In genomic region chr4:138177278-138177968, GRCh38 we compare ENCODE assay signal across 19 cellular contexts.
DNase-seq lines count a peak whose midpoint lies in the region; ATAC-seq and TF ChIP-seq lines count a peak whose summit lies in the region.
"Had no signal": no experiment of that assay in that cellular context is flagged by ENCODE, and none has a peak within 500 bp of the region (broad histone marks: within the 10 kb centered on the region; RNA-seq: fewer than 3 reads in every experiment).

No MANE protein-coding gene starts in this region.

- H3K36me3 Mint-ChIP-seq in WTC11: peaks cover 14% of the 10 kb centered on the region
- H3K36me3 Mint-ChIP-seq in activated naive CD4-positive, alpha-beta T cell treated with anti-CD3 and anti-CD28 coated beads, Interleukin-2, amount 50 U/mL, for 72 hours: no peaks in the 10 kb centered on the region
- H3K36me3 Mint-ChIP-seq: activated naive CD8-positive, alpha-beta T cell; CD14-positive monocyte; naive thymus-derived CD8-positive, alpha-beta T cell had no signal

- peak overlapping the region; percentile 4; the same call in 1 of the 2 replicates for H3K27ac Mint-ChIP-seq in WTC11
- no peak overlapping the region for H3K27ac Mint-ChIP-seq in activated naive CD4-positive, alpha-beta T cell treated with anti-CD3 and anti-CD28 coated beads, Interleukin-2, amount 50 U/mL, for 72 hours
- H3K27ac Mint-ChIP-seq: activated naive CD8-positive, alpha-beta T cell; activated T-helper 1 cell treated with anti-CD3 and anti-CD28 coated beads, Interleukin-12 subunit alpha, Interleukin-12 subunit beta, Interleukin-2, Interleukin-4 antibody, amounts not matched to agents 30 ng/mL and 10 ng/mL and 1 ng/mL, durations not matched to agents 14 hours and 24 hours and 36 hours; CD14-positive monocyte; naive thymus-derived CD8-positive, alpha-beta T cell; T-helper 17 cell had no signal

- TF ChIP-seq CTCF in WTC11 (IDR thresholded peaks at IDR 0.05): no peak

- H3K27me3 Mint-ChIP-seq in WTC11 (ENCODE audit: low read depth): no peaks in the 10 kb centered on the region
- H3K27me3 Mint-ChIP-seq: activated naive CD8-positive, alpha-beta T cell; T-helper 17 cell had no signal

- H3K9me3 Mint-ChIP-seq in WTC11: no peaks in the 10 kb centered on the region
- peaks cover 5 to 9% of the 10 kb centered on the region in 2 donors for H3K9me3 Mint-ChIP-seq in activated naive CD4-positive, alpha-beta T cell treated with anti-CD3 and anti-CD28 coated beads, Interleukin-2, amount 50 U/mL, for 72 hours
- H3K9me3 Mint-ChIP-seq: activated T-helper 1 cell treated with anti-CD3 and anti-CD28 coated beads, Interleukin-12 subunit alpha, Interleukin-12 subunit beta, Interleukin-2, Interleukin-4 antibody, amounts not matched to agents 30 ng/mL and 10 ng/mL and 1 ng/mL, durations not matched to agents 14 hours and 24 hours and 36 hours; CD14-positive monocyte; H9 had no signal

- H3K4me3 Mint-ChIP-seq in WTC11: no peak overlapping the region
- H3K4me3 Mint-ChIP-seq: activated naive CD8-positive, alpha-beta T cell; activated T-helper 1 cell treated with anti-CD3 and anti-CD28 coated beads, Interleukin-12 subunit alpha, Interleukin-12 subunit beta, Interleukin-2, Interleukin-4 antibody, amounts not matched to agents 30 ng/mL and 10 ng/mL and 1 ng/mL, durations not matched to agents 14 hours and 24 hours and 36 hours; CD14-positive monocyte; H9; naive thymus-derived CD8-positive, alpha-beta T cell; T-helper 17 cell had no signal

- DNase-seq in WTC11 (ENCODE audit: low spot score) (no peak), NCI-H748 treated with DMSO at 0.1 percent for 48 hours (lab: John Stamatoyannopoulos, UW) (no peak)
- DNase-seq in activated naive CD4-positive, alpha-beta T cell treated with anti-CD3 and anti-CD28 coated beads, Interleukin-2, amount 50 U/mL, for 72 hours (ENCODE audit: low spot score in 2 of 2): no peak
- DNase-seq: H9; Karpas-422; midbrain; naive thymus-derived CD8-positive, alpha-beta T cell; NCI-H1694 treated with DMSO at 0.1 percent for 48 hours; NCI-H526 treated with DMSO at 0.1 percent for 48 hours; T-helper 17 cell; trophoblast cell had no signal

- POLR2A ChIA-PET in WTC11 (lab: Charles Lee): no interaction called here

- ATAC-seq in GM18870 (IDR thresholded peaks at IDR 0.05; ENCODE audit: unreplicated experiment) (peak; percentile 74), GM21786 (IDR thresholded peaks at IDR 0.05; ENCODE audit: unreplicated experiment) (peak; percentile 55), HG03066 (IDR thresholded peaks at IDR 0.05; ENCODE audit: low read depth, unreplicated experiment) (peak; percentile 50), WTC11 (no peak), GM19452 (IDR thresholded peaks at IDR 0.05; ENCODE audit: unreplicated experiment) (no peak), HG03045 (IDR thresholded peaks at IDR 0.05; ENCODE audit: unreplicated experiment) (no peak)
- ATAC-seq in activated naive CD4-positive, alpha-beta T cell treated with anti-CD3 and anti-CD28 coated beads, Interleukin-2, amount 50 U/mL, for 72 hours: no peak
- ATAC-seq: naive thymus-derived CD8-positive, alpha-beta T cell; T-helper 17 cell had no signal

- H3K4me1 Mint-ChIP-seq in WTC11: peaks cover 3% of the 10 kb centered on the region; the same call in 1 of the 2 replicates
- H3K4me1 Mint-ChIP-seq: CD14-positive monocyte, H9, T-helper 17 cell had no signal

- CTCF ChIA-PET in WTC11 (lab: Charles Lee): no interaction called here

TF ChIP-seq in WTC11, 78 proteins besides CTCF, POLR2A, EP300 and RAD21:
- TF ChIP-seq STAT6 (CRISPR knock-in tag; conservative IDR thresholded peaks at IDR 0.05; ENCODE audit: low read depth) (no peak), ATF3 (CRISPR knock-in tag; conservative IDR thresholded peaks at IDR 0.05) (no peak), ATF2 (CRISPR knock-in tag; IDR thresholded peaks at IDR 0.05; ENCODE audit: borderline replicate concordance, low read depth) (no peak), RELA (CRISPR knock-in tag; IDR thresholded peaks at IDR 0.05; ENCODE audit: borderline replicate concordance) (no peak)

Comparison
In these comparisons a context has a peak if more than half of its experiments do, and no peak if none do; other contexts are left out.
1. ATAC-seq: peak in GM18870 (single experiment), GM21786 (single experiment) and HG03066 (single experiment); none in WTC11 (single experiment), GM19452 (single experiment), HG03045 (single experiment) and activated naive CD4-positive, alpha-beta T cell treated with anti-CD3 and anti-CD28 coated beads, Interleukin-2, amount 50 U/mL, for 72 hours (0 of 2).